Comparison of ENCODE assay signal across 2 cellular contexts in genomic region chr7:100949227-100949930, GRCh38.
TF ChIP-seq lines count a peak whose summit lies in the region.

Gene MUC3A (plus strand): TSS chr7:100949534. CDS start chr7:100949625, 91 bp downstream.

TF ChIP-seq in SK-N-SH treated with all-trans-retinoic acid at 6 μM for 48 hours, 23 proteins besides CTCF, POLR2A, EP300 and RAD21 (continued from another document):
- TF ChIP-seq CSDC2 (CRISPR knock-in tag; IDR thresholded peaks at IDR 0.05) = no peak
- TF ChIP-seq TSHZ2 (CRISPR knock-in tag; IDR thresholded peaks at IDR 0.05) = no peak
- no peak for TF ChIP-seq ZNF70 (CRISPR knock-in tag; IDR thresholded peaks at IDR 0.05)
- TF ChIP-seq ARNTL (CRISPR knock-in tag; IDR thresholded peaks at IDR 0.05; ENCODE audit: borderline replicate concordance, low read depth) = no peak
- no peak for TF ChIP-seq ZC3H10 (CRISPR knock-in tag; IDR thresholded peaks at IDR 0.05)
- no peak for TF ChIP-seq GLIS3 (CRISPR knock-in tag; IDR thresholded peaks at IDR 0.05)
- no peak for TF ChIP-seq BACH2 (CRISPR knock-in tag; IDR thresholded peaks at IDR 0.05; ENCODE audit: borderline replicate concordance)
- TF ChIP-seq, protein P1, sequence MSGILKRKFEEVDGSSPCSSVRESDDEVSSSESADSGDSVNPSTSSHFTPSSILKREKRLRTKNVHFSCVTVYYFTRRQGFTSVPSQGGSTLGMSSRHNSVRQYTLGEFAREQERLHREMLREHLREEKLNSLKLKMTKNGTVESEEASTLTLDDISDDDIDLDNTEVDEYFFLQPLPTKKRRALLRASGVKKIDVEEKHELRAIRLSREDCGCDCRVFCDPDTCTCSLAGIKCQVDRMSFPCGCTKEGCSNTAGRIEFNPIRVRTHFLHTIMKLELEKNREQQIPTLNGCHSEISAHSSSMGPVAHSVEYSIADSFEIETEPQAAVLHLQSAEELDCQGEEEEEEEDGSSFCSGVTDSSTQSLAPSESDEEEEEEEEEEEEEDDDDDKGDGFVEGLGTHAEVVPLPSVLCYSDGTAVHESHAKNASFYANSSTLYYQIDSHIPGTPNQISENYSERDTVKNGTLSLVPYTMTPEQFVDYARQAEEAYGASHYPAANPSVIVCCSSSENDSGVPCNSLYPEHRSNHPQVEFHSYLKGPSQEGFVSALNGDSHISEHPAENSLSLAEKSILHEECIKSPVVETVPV (CRISPR knock-in tag; IDR thresholded peaks at IDR 0.05) = no peak
- no peak for TF ChIP-seq ZNF8 (CRISPR knock-in tag; IDR thresholded peaks at IDR 0.05)
- TF ChIP-seq ZFP3 (CRISPR knock-in tag; IDR thresholded peaks at IDR 0.05) = no peak
- no peak for TF ChIP-seq PATZ1 (CRISPR knock-in tag; IDR thresholded peaks at IDR 0.05; ENCODE audit: borderline replicate concordance)
- TF ChIP-seq, protein P2, sequence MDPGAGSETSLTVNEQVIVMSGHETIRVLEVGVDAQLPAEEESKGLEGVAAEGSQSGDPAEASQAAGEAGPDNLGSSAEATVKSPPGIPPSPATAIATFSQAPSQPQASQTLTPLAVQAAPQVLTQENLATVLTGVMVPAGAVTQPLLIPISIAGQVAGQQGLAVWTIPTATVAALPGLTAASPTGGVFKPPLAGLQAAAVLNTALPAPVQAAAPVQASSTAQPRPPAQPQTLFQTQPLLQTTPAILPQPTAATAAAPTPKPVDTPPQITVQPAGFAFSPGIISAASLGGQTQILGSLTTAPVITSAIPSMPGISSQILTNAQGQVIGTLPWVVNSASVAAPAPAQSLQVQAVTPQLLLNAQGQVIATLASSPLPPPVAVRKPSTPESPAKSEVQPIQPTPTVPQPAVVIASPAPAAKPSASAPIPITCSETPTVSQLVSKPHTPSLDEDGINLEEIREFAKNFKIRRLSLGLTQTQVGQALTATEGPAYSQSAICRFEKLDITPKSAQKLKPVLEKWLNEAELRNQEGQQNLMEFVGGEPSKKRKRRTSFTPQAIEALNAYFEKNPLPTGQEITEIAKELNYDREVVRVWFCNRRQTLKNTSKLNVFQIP (CRISPR knock-in tag; IDR thresholded peaks at IDR 0.05; ENCODE audit: borderline replicate concordance, low read depth) = no peak
- TF ChIP-seq PPARA (CRISPR knock-in tag; IDR thresholded peaks at IDR 0.05; ENCODE audit: borderline replicate concordance) = no peak

TF ChIP-seq in SK-N-SH, 30 proteins besides CTCF, POLR2A, EP300 and RAD21 (continued from another document):
- no peak for TF ChIP-seq MXI1 (IDR thresholded peaks at IDR 0.05; ENCODE audit: low read depth, low read length)
- TF ChIP-seq JUND (IDR thresholded peaks at IDR 0.05) = no peak
- TF ChIP-seq NRF1 (IDR thresholded peaks at IDR 0.05; ENCODE audit: low read depth, low read length) = no peak
- no peak for TF ChIP-seq GABPA (IDR thresholded peaks at IDR 0.05; ENCODE audit: low read depth)
- no peak for TF ChIP-seq POLR2AphosphoS5 (IDR thresholded peaks at IDR 0.05; ENCODE audit: low read depth, low read length)
- TF ChIP-seq RXRA (IDR thresholded peaks at IDR 0.05; ENCODE audit: borderline replicate concordance, low read depth) = no peak
- TF ChIP-seq, protein P3, sequence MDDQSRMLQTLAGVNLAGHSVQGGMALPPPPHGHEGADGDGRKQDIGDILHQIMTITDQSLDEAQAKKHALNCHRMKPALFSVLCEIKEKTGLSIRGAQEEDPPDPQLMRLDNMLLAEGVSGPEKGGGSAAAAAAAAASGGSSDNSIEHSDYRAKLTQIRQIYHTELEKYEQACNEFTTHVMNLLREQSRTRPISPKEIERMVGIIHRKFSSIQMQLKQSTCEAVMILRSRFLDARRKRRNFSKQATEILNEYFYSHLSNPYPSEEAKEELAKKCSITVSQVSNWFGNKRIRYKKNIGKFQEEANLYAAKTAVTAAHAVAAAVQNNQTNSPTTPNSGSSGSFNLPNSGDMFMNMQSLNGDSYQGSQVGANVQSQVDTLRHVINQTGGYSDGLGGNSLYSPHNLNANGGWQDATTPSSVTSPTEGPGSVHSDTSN (IDR thresholded peaks at IDR 0.05) = no peak
- TF ChIP-seq TEAD4 (IDR thresholded peaks at IDR 0.05; ENCODE audit: borderline replicate concordance, insufficient read depth) = no peak
- no peak for TF ChIP-seq RFX5 (IDR thresholded peaks at IDR 0.05; ENCODE audit: low read length)
- no peak for TF ChIP-seq SIN3A (IDR thresholded peaks at IDR 0.05; ENCODE audit: borderline replicate concordance, low read depth, low read length)
- TF ChIP-seq MAX (IDR thresholded peaks at IDR 0.05; ENCODE audit: low read depth) = no peak
